ENCODE assay signal across 8 cellular contexts in the genomic region with DNA sequence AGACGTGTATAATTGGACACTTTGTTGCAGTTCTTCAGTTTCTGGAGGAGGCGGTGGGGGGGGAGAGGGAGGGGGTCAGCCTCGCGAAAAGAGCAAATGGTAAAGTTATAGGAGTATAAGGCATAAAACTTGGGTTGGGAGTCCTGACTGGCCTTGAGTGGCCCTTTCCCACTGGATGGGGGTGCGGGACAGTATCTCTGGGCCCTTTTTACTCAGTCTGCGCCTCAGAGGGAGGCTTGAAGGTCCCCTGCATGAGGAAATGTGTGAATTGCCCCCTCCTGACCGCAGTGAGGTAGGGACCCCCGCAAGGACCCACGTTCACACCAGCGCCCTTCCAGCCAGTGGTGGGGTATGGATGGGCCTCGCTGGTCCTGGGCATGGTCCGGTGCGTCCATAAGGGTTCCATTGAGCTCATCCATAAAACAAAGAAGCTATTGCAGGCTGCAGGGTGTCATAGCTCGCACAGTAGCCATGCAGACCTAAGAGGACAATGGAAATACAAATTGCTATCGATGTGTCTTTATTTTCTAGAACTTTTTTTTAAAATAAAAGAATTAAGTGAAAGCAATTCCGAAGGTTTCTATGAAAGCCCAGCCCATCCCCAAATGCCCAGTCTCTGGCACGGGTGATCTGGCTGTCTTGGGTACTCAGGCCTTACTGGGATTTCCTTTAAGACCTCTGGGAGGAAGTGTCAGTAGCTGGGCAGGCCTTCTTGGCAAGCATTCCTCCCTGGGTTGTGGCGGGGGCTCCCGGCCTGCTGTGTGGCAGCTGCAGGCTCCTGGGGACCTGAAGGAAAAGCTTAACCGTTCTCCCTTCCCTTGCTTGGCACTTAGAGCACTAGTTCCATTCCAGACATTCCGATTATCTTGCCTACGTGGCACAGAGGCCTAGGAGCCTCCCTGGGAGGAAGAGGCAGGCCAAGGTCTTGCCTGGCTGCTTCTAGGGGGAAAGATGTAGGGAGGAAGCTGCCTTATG. TPM values are rescaled to one million over a fixed set of nuclear protein-coding genes. Genes with fewer than 3 reads are reported as not detected.
DNase-seq lines count a peak whose midpoint lies in the region; ATAC-seq, FAIRE-seq and TF ChIP-seq lines count a peak whose summit lies in the region.

No MANE protein-coding gene starts in this region.

- no peaks in the 10 kb centered on the region for H4K20me1 ChIP-seq in keratinocyte (ENCODE audit: control insufficient read depth, extremely low read depth, insufficient read depth, low read length)

- no peaks in the 10 kb centered on the region for H3K27me3 ChIP-seq in keratinocyte (ENCODE audit: control insufficient read depth, extremely low read depth, insufficient read depth, low read length)

- TF ChIP-seq CTCF in HFF-Myc (IDR thresholded peaks at IDR 0.05; ENCODE audit: low read depth, low read length, missing control alignments) (no peak), cardiac fibroblast (IDR thresholded peaks at IDR 0.05; ENCODE audit: low read depth, low read length) (no peak), keratinocyte (optimal IDR thresholded peaks at IDR 0.05 in 1 of 3, IDR thresholded peaks at IDR 0.05 in 1 of 3, conservative IDR thresholded peaks at IDR 0.05 in 1 of 3; ENCODE audit: extremely low read depth in 1 of 3, insufficient read depth in 2 of 3, low read length in 3 of 3) (no peak)

- H2AFZ ChIP-seq in keratinocyte (ENCODE audit: control insufficient read depth, low read length) = peak overlapping the region; percentile 86

- peak overlapping the region; percentile 91 for H3K27ac ChIP-seq in keratinocyte (ENCODE audit: control insufficient read depth, insufficient read depth, low read length)

- no peaks in the 10 kb centered on the region for H3K9me1 ChIP-seq in keratinocyte (ENCODE audit: control insufficient read depth, extremely low read depth, insufficient read depth, low read length)

- no peak for TF ChIP-seq POLR2A in GM12891 (IDR thresholded peaks at IDR 0.05; ENCODE audit: low read depth, low read length)

- peak overlapping the region; percentile 85 for H3K4me2 ChIP-seq in keratinocyte (ENCODE audit: control insufficient read depth, extremely low read depth, insufficient read depth, low read depth, low read length)

- dilution Hi-C loops in keratinocyte (cut with MboI; ENCODE audit: extremely low pct_ligation_motif_present, low sequenced_read_pairs) = no loop called here

- H3K79me2 ChIP-seq in keratinocyte (ENCODE audit: control insufficient read depth, insufficient read depth, low read length) = peaks cover 15% of the 10 kb centered on the region

- peaks cover 15 to 18% of the 10 kb centered on the region in 2 experiments for H3K36me3 ChIP-seq in keratinocyte (ENCODE audit: control insufficient read depth in 2 of 2, extremely low read depth in 1 of 2, insufficient read depth in 2 of 2, low read length in 2 of 2)

- FAIRE-seq in keratinocyte (lab: Jason Lieb, UNC) (peak; percentile 29), GM12891 (lab: Jason Lieb, UNC) (no peak)

- no peak for ATAC-seq in HG03442 (IDR thresholded peaks at IDR 0.05; ENCODE audit: unreplicated experiment)

- H3K9me3 ChIP-seq in keratinocyte (ENCODE audit: control insufficient read depth, low read depth, low read length) = no peaks in the 10 kb centered on the region

- peaks cover 23% of the 10 kb centered on the region for H3K4me1 ChIP-seq in keratinocyte (ENCODE audit: control insufficient read depth, extremely low read depth, insufficient read depth, low read length)

- H3K9ac ChIP-seq in keratinocyte (ENCODE audit: control insufficient read depth, extremely low read depth, insufficient read depth, low read length) = peak overlapping the region; percentile 86

- DNase-seq in HFF-Myc (ENCODE audit: extremely low read depth, low read depth) (no peak), cardiac fibroblast (ENCODE audit: low read depth in 2 of 2) (peak; percentile 79 to 92), keratinocyte (ENCODE audit: low read depth, low spot score) (no peak), smooth muscle cell of the brain vasculature (ENCODE audit: low read depth, low spot score) (peak; percentile 62), GM12891 (ENCODE audit: insufficient read length, low spot score) (no peak)
- DNase-seq in stimulated activated CD8-positive, alpha-beta memory T cell treated with anti-CD3 and anti-CD28 coated beads, Interleukin-4, amount 100 ng/mL, for 48 hours = no peak
- DNase-seq in stimulated activated CD4-positive, alpha-beta T cell treated with anti-CD3 and anti-CD28 coated beads, Interleukin-4, amount 100 ng/mL, for 24 hours = no peak

- H3K4me3 ChIP-seq in HFF-Myc (replicated peaks; ENCODE audit: low read depth, low read length) = peak overlapping the region; percentile 70
- peak overlapping the region; percentile 80 to 82 for H3K4me3 ChIP-seq in cardiac fibroblast (replicated peaks in 1 of 2; ENCODE audit: low read depth in 2 of 2, low read length in 2 of 2)
- peak overlapping the region; percentile 77 to 95 (median 92) for H3K4me3 ChIP-seq in keratinocyte (ENCODE audit: control insufficient read depth in 2 of 3, extremely low read depth in 1 of 3, insufficient read depth in 2 of 3, low read depth in 1 of 3, low read length in 3 of 3)

TF ChIP-seq in GM12891, 5 proteins besides CTCF, POLR2A, EP300 and RAD21:
- no peak for TF ChIP-seq SPI1 (IDR thresholded peaks at IDR 0.05; ENCODE audit: low read depth, low read length)

RNA-seq across cellular contexts. Expression of gene SEMA5A, which starts 1.4 kb away (rescaled TPM):
- polyA plus RNA-seq in keratinocyte = 0.16 to 0.29 TPM (median 0.27 TPM) in 3 replicates
- polyA plus RNA-seq in keratinocyte (2011; ENCODE audit: low read depth) = 0.96 TPM
- polyA plus RNA-seq in keratinocyte (2011; cell fraction: cytosol; rRNA removed) = 0.12 and 0.30 TPM in 2 replicates
- 0.37 and 0.38 TPM in 2 replicates for polyA plus RNA-seq in keratinocyte (2011; cell fraction: nucleus; rRNA removed)
- 0.22 and 0.32 TPM in 2 replicates for polyA plus RNA-seq in keratinocyte (2012; ENCODE audit: low replicate concordance)
- polyA minus RNA-seq in keratinocyte = 0.64 to 3.2 TPM (median 1.1 TPM) in 3 replicates
- 2.1 TPM for polyA minus RNA-seq in keratinocyte (2011; cell fraction: cytosol; rRNA and poly(A)+ RNA removed)
- 0.42 and 1.1 TPM in 2 replicates for polyA minus RNA-seq in keratinocyte (2011; cell fraction: nucleus; rRNA and poly(A)+ RNA removed)
- polyA plus RNA-seq in GM12891 (2012; ENCODE audit: low read depth, missing spikeins) = 0.14 TPM

Comparison
In these comparisons a context has a peak if more than half of its experiments do, and no peak if none do; other contexts are left out.
1. DNase-seq: peak in cardiac fibroblast (2 of 2) and smooth muscle cell of the brain vasculature (single experiment); none in HFF-Myc (single experiment), keratinocyte (single experiment), stimulated activated CD8-positive, alpha-beta memory T cell treated with anti-CD3 and anti-CD28 coated beads, Interleukin-4, amount 100 ng/mL, for 48 hours (single experiment), stimulated activated CD4-positive, alpha-beta T cell treated with anti-CD3 and anti-CD28 coated beads, Interleukin-4, amount 100 ng/mL, for 24 hours (single experiment) and GM12891 (single experiment).
2. Peak in every context shown above with its lines, with median percentiles within 50 percentile points of each other: H3K4me3 ChIP-seq.